Comparison of ENCODE assay signal across 10 cellular contexts in genomic region chr1:236465959-236466303, GRCh38. TPM values are rescaled to one million over a fixed set of nuclear protein-coding genes. Genes with fewer than 3 reads are reported as not detected.
A peak's percentile ranks its signal among the peaks of the same experiment; 100 is the strongest.
DNase-seq lines count a peak whose midpoint lies in the region; ATAC-seq and TF ChIP-seq lines count a peak whose summit lies in the region.
"Had no signal": no experiment of that assay in that cellular context is flagged by ENCODE, and none has a peak within 500 bp of the region (broad histone marks: within the 10 kb centered on the region; RNA-seq: fewer than 3 reads in every experiment).

No MANE protein-coding gene starts in this region.

- peak overlapping the region; percentile 25 for H3K4me3 Mint-ChIP-seq in activated T-cell treated with anti-CD3 and anti-CD28 coated beads, Interleukin-2, amount 50 U/mL, for 4 hours
- H3K4me3 Mint-ChIP-seq in endothelial cell (ENCODE audit: unreplicated experiment), result no peak overlapping the region
- H3K4me3 Mint-ChIP-seq: H9 had no signal

- H4K20me1 ChIP-seq in KMS-11 (ENCODE audit: insufficient read depth), result no peaks in the 10 kb centered on the region

- no peaks in the 10 kb centered on the region for H3K9me3 ChIP-seq in parathyroid adenoma (ENCODE audit: control insufficient read depth, low read length)
- H3K9me3 ChIP-seq in MG63, result no peaks in the 10 kb centered on the region
- H3K9me3 ChIP-seq: pancreas had no signal

- H3K4me2 ChIP-seq in KMS-11 (peak overlapping the region; percentile 63), parathyroid adenoma (ENCODE audit: low read length) (peak overlapping the region; percentile 20)

- DNase-seq in activated T-cell treated with anti-CD3 and anti-CD28 coated beads, Interleukin-2, amount 50 U/mL, for 4 hours, result no peak
- DNase-seq in activated T-cell treated with anti-CD3 and anti-CD28 coated beads, Interleukin-2, amount 50 U/mL, for 48 hours, result no peak
- DNase-seq in MG63 (no peak), UCSD-AML1 (lab: John Stamatoyannopoulos, UW; ENCODE audit: unreplicated experiment) (no peak), endothelial cell (ENCODE audit: low spot score) (no peak)
- DNase-seq: H9, pancreas had no signal

- no peak overlapping the region for H3K4me3 ChIP-seq in KMS-11 (IDR thresholded peaks at IDR 0.05; ENCODE audit: insufficient read depth, low read depth, low read length)
- H3K4me3 ChIP-seq in parathyroid adenoma (ENCODE audit: low read depth, low read length), result peak overlapping the region; percentile 31
- no peak overlapping the region for H3K4me3 ChIP-seq in MG63
- H3K4me3 ChIP-seq: pancreas had no signal

- H3K4me1 Mint-ChIP-seq in activated T-cell treated with anti-CD3 and anti-CD28 coated beads, Interleukin-2, amount 50 U/mL, for 4 hours (ENCODE audit: low read depth), result peaks cover 21% of the 10 kb centered on the region
- no peaks in the 10 kb centered on the region for H3K4me1 Mint-ChIP-seq in endothelial cell (ENCODE audit: unreplicated experiment)

- H3K9ac ChIP-seq in KMS-11 (no peak overlapping the region), parathyroid adenoma (no peak overlapping the region)

- H3K27me3 Mint-ChIP-seq in activated T-cell treated with anti-CD3 and anti-CD28 coated beads, Interleukin-2, amount 50 U/mL, for 4 hours (ENCODE audit: low read depth), result peaks cover 26% of the 10 kb centered on the region
- H3K27me3 Mint-ChIP-seq in endothelial cell (ENCODE audit: unreplicated experiment), result peaks cover 2% of the 10 kb centered on the region

- H3K79me2 ChIP-seq in KMS-11 (ENCODE audit: insufficient read depth, low read depth), result no peaks in the 10 kb centered on the region
- H3K79me2 ChIP-seq in parathyroid adenoma, result no peaks in the 10 kb centered on the region

- H3K9me3 Mint-ChIP-seq in activated T-cell treated with anti-CD3 and anti-CD28 coated beads, Interleukin-2, amount 50 U/mL, for 4 hours, result no peaks in the 10 kb centered on the region
- no peaks in the 10 kb centered on the region for H3K9me3 Mint-ChIP-seq in endothelial cell (ENCODE audit: unreplicated experiment)
- H3K9me3 Mint-ChIP-seq: H9 had no signal

- no peak overlapping the region for H3K27ac Mint-ChIP-seq in endothelial cell (ENCODE audit: unreplicated experiment)

- H3K27ac ChIP-seq in KMS-11 (no peak overlapping the region), parathyroid adenoma (peak overlapping the region; percentile 50)
- H3K27ac ChIP-seq: pancreas had no signal

- peaks cover 21% of the 10 kb centered on the region for H3K4me1 ChIP-seq in KMS-11 (ENCODE audit: low read depth, poor library complexity, severe bottlenecking)
- H3K4me1 ChIP-seq in parathyroid adenoma, result no peaks in the 10 kb centered on the region
- H3K4me1 ChIP-seq: pancreas had no signal

- H3K27me3 ChIP-seq in KMS-11 (ENCODE audit: insufficient read depth, low read depth) (no peaks in the 10 kb centered on the region), parathyroid adenoma (ENCODE audit: control insufficient read depth, insufficient read depth, low read length) (no peaks in the 10 kb centered on the region), MG63 (no peaks in the 10 kb centered on the region)
- H3K27me3 ChIP-seq: pancreas had no signal

- peak; percentile 62 to 75 for ATAC-seq in activated T-cell treated with anti-CD3 and anti-CD28 coated beads, Interleukin-2, amount 50 U/mL, for 4 hours
- peak; percentile 81 for ATAC-seq in HG02623 (IDR thresholded peaks at IDR 0.05; ENCODE audit: unreplicated experiment)

- 0 out of 2 replicates have a peak overlapping the region, but pooled peaks have one; percentile 1 for H2AFZ ChIP-seq in KMS-11 (ENCODE audit: low read depth)
- peak overlapping the region; percentile 20 for H2AFZ ChIP-seq in parathyroid adenoma

- H3K36me3 ChIP-seq in KMS-11 (ENCODE audit: insufficient read depth), result no peaks in the 10 kb centered on the region
- H3K36me3 ChIP-seq in parathyroid adenoma (ENCODE audit: control insufficient read depth, insufficient read depth, low read length), result no peaks in the 10 kb centered on the region
- no peaks in the 10 kb centered on the region for H3K36me3 ChIP-seq in MG63
- H3K36me3 ChIP-seq: pancreas had no signal

- peaks cover 3% of the 10 kb centered on the region for H3K36me3 Mint-ChIP-seq in activated T-cell treated with anti-CD3 and anti-CD28 coated beads, Interleukin-2, amount 50 U/mL, for 4 hours (ENCODE audit: insufficient read depth)
- peaks cover 15% of the 10 kb centered on the region for H3K36me3 Mint-ChIP-seq in endothelial cell (ENCODE audit: low read depth, unreplicated experiment)

- TF ChIP-seq CTCF in KMS-11 (conservative IDR thresholded peaks at IDR 0.05; ENCODE audit: low read depth, low read length) (no peak), parathyroid adenoma (IDR thresholded peaks at IDR 0.05) (no peak), endothelial cell (IDR thresholded peaks at IDR 0.05; ENCODE audit: unreplicated experiment) (no peak)

RNA-seq across cellular contexts. Expression of gene LGALS8, which starts 57.9 kb away (rescaled TPM):
- total RNA-seq in activated T-cell treated with anti-CD3 and anti-CD28 coated beads, Interleukin-2, amount 50 U/mL, for 4 hours, result 10 to 100 TPM; 59.7 to 73.2 (median 60.9) TPM
- 22.8 and 27.4 TPM in 2 replicates for total RNA-seq in MG63 (2014; rRNA removed; shearing (Covaris generic); ENCODE audit: low replicate concordance)
- total RNA-seq in endothelial cell (ENCODE audit: unreplicated experiment), result 94.5 TPM
